ENCODE assay signal across 41 cellular contexts in the genomic region with DNA sequence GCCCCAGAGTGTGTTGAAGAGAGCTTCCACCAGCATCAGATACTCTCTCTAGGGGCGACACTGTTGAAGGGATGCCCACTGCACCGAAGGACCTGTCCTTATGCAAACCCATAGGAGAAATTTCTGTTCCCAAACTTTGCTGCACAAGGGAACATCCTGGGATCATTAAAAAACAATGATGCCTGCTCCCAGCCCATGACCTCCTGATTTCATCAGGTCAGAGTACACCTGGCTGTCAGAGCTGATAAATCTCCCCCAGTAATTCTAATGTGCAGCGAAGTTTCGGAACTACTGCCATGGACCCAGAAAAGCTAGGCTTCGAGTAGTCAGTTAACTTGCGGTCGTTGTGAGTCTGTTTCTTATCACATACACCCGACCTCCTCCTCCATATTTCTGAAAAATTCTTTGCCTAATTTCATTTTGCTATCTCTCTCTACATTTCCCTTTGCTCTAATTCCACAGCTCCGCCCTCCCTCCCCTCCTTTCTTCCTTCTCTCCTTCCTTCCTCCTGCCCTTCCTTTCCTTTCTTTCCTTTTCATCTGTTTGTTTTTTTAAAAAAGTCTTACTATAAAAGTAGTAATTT. TPM values are rescaled to one million over a fixed set of nuclear protein-coding genes. Genes with fewer than 3 reads are reported as not detected.
"Had no signal": no experiment of that assay in that cellular context is flagged by ENCODE, and none has a peak within 500 bp of the region (broad histone marks: within the 10 kb centered on the region; RNA-seq: fewer than 3 reads in every experiment).

No MANE protein-coding gene starts in this region.

- ATAC-seq: activated CD4-positive, alpha-beta T cell treated with anti-CD3 and anti-CD28 coated beads for 36 hours; activated CD4-positive, CD25-positive, alpha-beta regulatory T cell treated with anti-CD3 and anti-CD28 coated beads, Interleukin-2, amount 50 U/mL, for 24 hours; activated CD8-positive, alpha-beta memory T cell treated with anti-CD3 and anti-CD28 coated beads, Interleukin-2, amount 10 ng/mL, durations not matched to agents 7 days and 5 days; activated CD8-positive, alpha-beta T cell treated with anti-CD3 and anti-CD28 coated beads, Interleukin-2, amount 10 ng/mL, durations not matched to agents 7 days and 5 days; activated naive CD4-positive, alpha-beta T cell treated with anti-CD3 and anti-CD28 coated beads, Interleukin-2, amount 50 U/mL, for 72 hours; body of pancreas; WTC11 had no signal

- H3K27ac Mint-ChIP-seq: activated CD4-positive, alpha-beta memory T cell treated with anti-CD3 and anti-CD28 coated beads, Interleukin-2, amount 10 ng/mL, durations not matched to agents 7 days and 5 days; activated CD4-positive, alpha-beta T cell treated with anti-CD3 and anti-CD28 coated beads for 36 hours; activated CD4-positive, alpha-beta T cell treated with anti-CD3 and anti-CD28 coated beads, Interleukin-2, amount 10 ng/mL, durations not matched to agents 7 days and 5 days; activated CD8-positive, alpha-beta memory T cell treated with anti-CD3 and anti-CD28 coated beads, Interleukin-2, amount 10 ng/mL, durations not matched to agents 7 days and 5 days; activated CD8-positive, alpha-beta T cell treated with anti-CD3 and anti-CD28 coated beads, Interleukin-2, amount 10 ng/mL, durations not matched to agents 7 days and 5 days; activated naive CD4-positive, alpha-beta T cell treated with anti-CD3 and anti-CD28 coated beads for 36 hours; activated naive CD4-positive, alpha-beta T cell treated with anti-CD3 and anti-CD28 coated beads, Interleukin-2, amount 50 U/mL, for 72 hours; activated naive CD8-positive, alpha-beta T cell treated with anti-CD3 and anti-CD28 coated beads for 36 hours; activated T-cell treated with anti-CD3 and anti-CD28 coated beads, Interleukin-2, amount 50 U/mL, for 24 hours; activated T-helper 2 cell treated with anti-CD3 and anti-CD28 coated beads, Interferon-gamma antibody, Interleukin-2, Interleukin-4, amounts not matched to agents 10 μg/mL and 5 μg/mL and 100 μg/mL, durations not matched to agents 14 hours and 24 hours and 36 hours; T-helper 1 cell treated with Interleukin-12 subunit alpha and Interleukin-12 subunit beta and Interleukin-4 antibody, amounts not matched to agents 30 μg/mL and 1 μg/mL, for 36 hours; T-helper 2 cell treated with Interferon-gamma antibody and Interleukin-4, amounts not matched to agents 5 μg/mL and 100 μg/mL, for 36 hours; WTC11 had no signal

- H3K36me3 Mint-ChIP-seq: activated CD8-positive, alpha-beta memory T cell treated with anti-CD3 and anti-CD28 coated beads, Interleukin-2, amount 10 ng/mL, durations not matched to agents 7 days and 5 days; activated naive CD4-positive, alpha-beta T cell treated with anti-CD3 and anti-CD28 coated beads, Interleukin-2, amount 50 U/mL, for 72 hours; activated naive CD8-positive, alpha-beta T cell treated with anti-CD3 and anti-CD28 coated beads for 36 hours; WTC11 had no signal

- H3K4me3 Mint-ChIP-seq: activated CD4-positive, alpha-beta memory T cell treated with anti-CD3 and anti-CD28 coated beads, Interleukin-2, amount 10 ng/mL, durations not matched to agents 7 days and 5 days; activated CD4-positive, alpha-beta T cell treated with anti-CD3 and anti-CD28 coated beads for 36 hours; activated CD4-positive, alpha-beta T cell treated with anti-CD3 and anti-CD28 coated beads, Interleukin-2, amount 10 ng/mL, durations not matched to agents 7 days and 5 days; activated CD8-positive, alpha-beta memory T cell treated with anti-CD3 and anti-CD28 coated beads, Interleukin-2, amount 10 ng/mL, durations not matched to agents 7 days and 5 days; activated CD8-positive, alpha-beta T cell treated with anti-CD3 and anti-CD28 coated beads, Interleukin-2, amount 10 ng/mL, durations not matched to agents 7 days and 5 days; activated naive CD4-positive, alpha-beta T cell treated with anti-CD3 and anti-CD28 coated beads for 36 hours; activated naive CD8-positive, alpha-beta T cell treated with anti-CD3 and anti-CD28 coated beads for 36 hours; activated T-cell treated with anti-CD3 and anti-CD28 coated beads, Interleukin-2, amount 50 U/mL, for 24 hours; T-helper 1 cell treated with Interleukin-12 subunit alpha and Interleukin-12 subunit beta and Interleukin-4 antibody, amounts not matched to agents 30 μg/mL and 1 μg/mL, for 36 hours; T-helper 2 cell treated with Interferon-gamma antibody and Interleukin-4, amounts not matched to agents 5 μg/mL and 100 μg/mL, for 36 hours; WTC11 had no signal

- H3K4me1 ChIP-seq: adrenal gland, breast epithelium had no signal

- H3K27me3 ChIP-seq: adrenal gland, body of pancreas, brain microvascular endothelial cell, breast epithelium had no signal

- H3K4me1 Mint-ChIP-seq: activated CD4-positive, alpha-beta memory T cell treated with anti-CD3 and anti-CD28 coated beads, Interleukin-2, amount 10 ng/mL, durations not matched to agents 7 days and 5 days; activated CD4-positive, alpha-beta T cell treated with anti-CD3 and anti-CD28 coated beads for 36 hours; activated CD4-positive, alpha-beta T cell treated with anti-CD3 and anti-CD28 coated beads, Interleukin-2, amount 10 ng/mL, durations not matched to agents 7 days and 5 days; activated CD8-positive, alpha-beta memory T cell treated with anti-CD3 and anti-CD28 coated beads, Interleukin-2, amount 10 ng/mL, durations not matched to agents 7 days and 5 days; activated naive CD8-positive, alpha-beta T cell treated with anti-CD3 and anti-CD28 coated beads for 36 hours had no signal

- H3K4me3 ChIP-seq: adrenal gland, body of pancreas, breast epithelium had no signal

- FAIRE-seq: astrocyte, TTC549 had no signal

- H3K9me3 ChIP-seq: adrenal gland, body of pancreas, breast epithelium had no signal

- H3K27ac ChIP-seq: adrenal gland, body of pancreas, brain microvascular endothelial cell, breast epithelium, WERI-Rb-1 had no signal

- H3K27me3 Mint-ChIP-seq: activated CD4-positive, alpha-beta memory T cell treated with anti-CD3 and anti-CD28 coated beads, Interleukin-2, amount 10 ng/mL, durations not matched to agents 7 days and 5 days; activated CD4-positive, alpha-beta T cell treated with anti-CD3 and anti-CD28 coated beads for 36 hours; activated naive CD8-positive, alpha-beta T cell treated with anti-CD3 and anti-CD28 coated beads for 36 hours had no signal

- H3K9me3 Mint-ChIP-seq: activated CD4-positive, alpha-beta memory T cell treated with anti-CD3 and anti-CD28 coated beads, Interleukin-2, amount 10 ng/mL, durations not matched to agents 7 days and 5 days; activated CD4-positive, alpha-beta T cell treated with anti-CD3 and anti-CD28 coated beads, Interleukin-2, amount 10 ng/mL, durations not matched to agents 7 days and 5 days; activated naive CD4-positive, alpha-beta T cell treated with anti-CD3 and anti-CD28 coated beads for 36 hours; activated naive CD4-positive, alpha-beta T cell treated with anti-CD3 and anti-CD28 coated beads, Interleukin-2, amount 50 U/mL, for 72 hours; activated naive CD8-positive, alpha-beta T cell treated with anti-CD3 and anti-CD28 coated beads for 36 hours; activated T-cell treated with anti-CD3 and anti-CD28 coated beads, Interleukin-2, amount 50 U/mL, for 24 hours; activated T-helper 2 cell treated with anti-CD3 and anti-CD28 coated beads, Interferon-gamma antibody, Interleukin-2, Interleukin-4, amounts not matched to agents 10 μg/mL and 5 μg/mL and 100 μg/mL, durations not matched to agents 14 hours and 24 hours and 36 hours; T-helper 1 cell treated with Interleukin-12 subunit alpha and Interleukin-12 subunit beta and Interleukin-4 antibody, amounts not matched to agents 30 μg/mL and 1 μg/mL, for 36 hours; T-helper 2 cell treated with Interferon-gamma antibody and Interleukin-4, amounts not matched to agents 5 μg/mL and 100 μg/mL, for 36 hours; WTC11 had no signal

- DNase-seq: activated CD4-positive, alpha-beta memory T cell treated with anti-CD3 and anti-CD28 coated beads, Interleukin-2, amount 10 ng/mL, durations not matched to agents 7 days and 5 days; activated CD4-positive, alpha-beta T cell treated with anti-CD3 and anti-CD28 coated beads for 1 hour; activated CD4-positive, alpha-beta T cell treated with anti-CD3 and anti-CD28 coated beads for 36 hours; activated CD4-positive, alpha-beta T cell treated with anti-CD3 and anti-CD28 coated beads for 48 hours; activated CD4-positive, alpha-beta T cell treated with anti-CD3 and anti-CD28 coated beads, Interleukin-2, amount 10 ng/mL, durations not matched to agents 7 days and 5 days; activated CD4-positive, alpha-beta T cell treated with anti-CD3 and anti-CD28 coated beads, Interleukin-2, amount 50 U/mL, for 48 hours; activated CD4-positive, CD25-positive, alpha-beta regulatory T cell; activated CD8-positive, alpha-beta memory T cell treated with anti-CD3 and anti-CD28 coated beads for 24 hours; activated CD8-positive, alpha-beta memory T cell treated with anti-CD3 and anti-CD28 coated beads, Interleukin-2, amount 50 U/mL, for 48 hours; activated CD8-positive, alpha-beta T cell treated with anti-CD3 and anti-CD28 coated beads, Interleukin-2, amount 10 ng/mL, durations not matched to agents 7 days and 5 days; activated effector memory CD4-positive, alpha-beta T cell treated with Interleukin-2 at 50 U/mL for 16 hours; activated gamma-delta T cell treated with Interleukin-2 at 50 U/mL for 16 hours; activated naive CD4-positive, alpha-beta T cell; activated naive CD4-positive, alpha-beta T cell treated with anti-CD3 and anti-CD28 coated beads for 36 hours; activated naive CD4-positive, alpha-beta T cell treated with anti-CD3 and anti-CD28 coated beads, Interleukin-2, amount 50 U/mL, for 16 hours; activated naive CD8-positive, alpha-beta T cell treated with anti-CD3 and anti-CD28 coated beads for 36 hours; activated T-cell treated with anti-CD3 and anti-CD28 coated beads, Interleukin-2, amount 50 U/mL, for 24 hours; activated T-cell treated with anti-CD3 and anti-CD28 coated beads, Interleukin-2, amount 50 U/mL, for 48 hours; adrenal gland; amniotic stem cell; aorta; body of pancreas; brain microvascular endothelial cell; central memory CD4-positive, alpha-beta T cell; cerebellar nuclear complex; SW 1271; T-helper 1 cell; T-helper 2 cell; T-helper 9 cell; WERI-Rb-1 had no signal

- H3K36me3 ChIP-seq: adrenal gland, brain microvascular endothelial cell, breast epithelium, WERI-Rb-1 had no signal

RNA-seq across cellular contexts. Expression of a gene that starts 18.8 kb away (rescaled TPM):
- total RNA-seq: astrocyte, chondrocyte had no signal
- polyA plus RNA-seq: aorta had no signal
